Comparison of ENCODE assay signal across 17 cellular contexts in genomic region chr2:224156436-224156835, GRCh38.
DNase-seq lines count a peak whose midpoint lies in the region; ATAC-seq, FAIRE-seq and TF ChIP-seq lines count a peak whose summit lies in the region.
"Had no signal": no experiment of that assay in that cellular context is flagged by ENCODE, and none has a peak within 500 bp of the region (broad histone marks: within the 10 kb centered on the region; RNA-seq: fewer than 3 reads in every experiment).

No MANE protein-coding gene starts in this region.

- H3K4me1 ChIP-seq in astrocyte (ENCODE audit: insufficient read depth, low read length), result peaks cover 8% of the 10 kb centered on the region
- H3K4me1 ChIP-seq in mesendoderm (ENCODE audit: control insufficient read depth, low read depth, low read length), result peaks cover 16% of the 10 kb centered on the region

- no peak for DNase-seq in astrocyte (ENCODE audit: low read depth)
- peak in 28 of 42 donors; percentile 3 to 79 (median 30) for DNase-seq in head of caudate nucleus
- no peak for DNase-seq in mesendoderm
- DNase-seq in superior temporal gyrus (ENCODE audit: extremely low spot score), result peak; percentile 34
- DNase-seq in NCI-H1417 (lab: John Stamatoyannopoulos, UW), result no peak
- no peak for DNase-seq in central memory CD4-positive, alpha-beta T cell
- DNase-seq: CD8-positive, alpha-beta T cell; COR-L47; DMS153; DND-41; GDM1 had no signal

- no peaks in the 10 kb centered on the region for H3K9me3 ChIP-seq in astrocyte (ENCODE audit: insufficient read depth, low read depth, low read length)

- no peaks in the 10 kb centered on the region for H3K27me3 Mint-ChIP-seq in astrocyte (ENCODE audit: low read depth, unreplicated experiment)

- H3K4me2 ChIP-seq in astrocyte (ENCODE audit: low read length) (no peak overlapping the region), mesendoderm (ENCODE audit: low read length) (no peak overlapping the region)

- TF ChIP-seq CTCF in astrocyte (IDR thresholded peaks at IDR 0.05; ENCODE audit: insufficient read depth, low read depth, low read length), result no peak

- no peak overlapping the region for H3K4me3 Mint-ChIP-seq in astrocyte (ENCODE audit: unreplicated experiment)
- H3K4me3 Mint-ChIP-seq: CD14-positive monocyte; CD8-positive, alpha-beta T cell had no signal

- FAIRE-seq in astrocyte (lab: Jason Lieb, UNC), result no peak
- FAIRE-seq: D721Med, H54 had no signal

- H3K18ac ChIP-seq in mesendoderm (ENCODE audit: low read length), result no peak overlapping the region

- H3K27ac ChIP-seq in astrocyte (ENCODE audit: low read depth, low read length) (no peak overlapping the region), mesendoderm (ENCODE audit: low read depth, low read length) (no peak overlapping the region)
- H3K27ac ChIP-seq: GM23248 had no signal

- peak overlapping the region; percentile 58 for H2BK5ac ChIP-seq in mesendoderm (ENCODE audit: low read length)

- no peak overlapping the region for H4K5ac ChIP-seq in mesendoderm (ENCODE audit: low read length)

- H3K36me3 Mint-ChIP-seq in astrocyte (ENCODE audit: low read depth, unreplicated experiment), result no peaks in the 10 kb centered on the region
- H3K36me3 Mint-ChIP-seq: CD14-positive monocyte; CD8-positive, alpha-beta T cell had no signal

- ATAC-seq in GM21528 (IDR thresholded peaks at IDR 0.05; ENCODE audit: low FRiP score, unreplicated experiment), result no peak
- ATAC-seq: CD8-positive, alpha-beta T cell; HCT116 had no signal

- H2AFZ ChIP-seq in astrocyte (ENCODE audit: low read depth, low read length), result no peak overlapping the region
- H2AFZ ChIP-seq: GM23248 had no signal

- no peak overlapping the region for H2BK120ac ChIP-seq in mesendoderm (ENCODE audit: low read depth, low read length)

- H3K27me3 ChIP-seq in astrocyte (ENCODE audit: insufficient read depth, low read length) (no peaks in the 10 kb centered on the region), mesendoderm (ENCODE audit: insufficient read depth, low read length, poor library complexity) (no peaks in the 10 kb centered on the region)

- no peaks in the 10 kb centered on the region for H3K79me2 ChIP-seq in astrocyte (ENCODE audit: insufficient read depth, low read length)
- no peaks in the 10 kb centered on the region for H3K79me2 ChIP-seq in mesendoderm (ENCODE audit: control insufficient read depth, insufficient read depth, low read length)

- H3K23ac ChIP-seq in mesendoderm (ENCODE audit: low read length), result no peak overlapping the region

- H4K20me1 ChIP-seq in astrocyte (ENCODE audit: insufficient read depth, low read length), result no peaks in the 10 kb centered on the region

- intact Hi-C loops in head of caudate nucleus (cut with DNase I), result no loop called here

- H3K4me3 ChIP-seq in astrocyte (ENCODE audit: insufficient read depth, low read depth, low read length) (no peak overlapping the region), mesendoderm (ENCODE audit: low read length) (no peak overlapping the region)
- H3K4me3 ChIP-seq: GM23248 had no signal

- peak overlapping the region; percentile 20 for H2AK5ac ChIP-seq in mesendoderm (ENCODE audit: low read length)

- no peak overlapping the region for H2BK15ac ChIP-seq in mesendoderm (replicated peaks; ENCODE audit: low read depth)

- peak overlapping the region; percentile 58 for H3K4ac ChIP-seq in mesendoderm (ENCODE audit: low read depth, low read length)

- H3K79me1 ChIP-seq in mesendoderm (ENCODE audit: low read length), result no peaks in the 10 kb centered on the region

- peak overlapping the region; percentile 75 for H3K27ac Mint-ChIP-seq in astrocyte (ENCODE audit: unreplicated experiment)
- H3K27ac Mint-ChIP-seq: CD14-positive monocyte; CD8-positive, alpha-beta T cell had no signal

- no peak overlapping the region for H4K8ac ChIP-seq in mesendoderm (ENCODE audit: low read depth, low read length)

- WGBS in mesendoderm (ENCODE audit: extremely low coverage, insufficient coverage, low lambda C conversion rate), result no CpG with 5 or more reads among the region's 4 CpGs

- H3K9ac ChIP-seq in astrocyte (ENCODE audit: low read length) (no peak overlapping the region), mesendoderm (ENCODE audit: low read length) (no peak overlapping the region)
- H3K9ac ChIP-seq: GM23248 had no signal

- H3K4me1 Mint-ChIP-seq in astrocyte (ENCODE audit: low read depth, unreplicated experiment), result peaks cover 10% of the 10 kb centered on the region
- H3K4me1 Mint-ChIP-seq: CD14-positive monocyte had no signal

- H3K36me3 ChIP-seq in astrocyte (ENCODE audit: insufficient read depth, low read length), result no peaks in the 10 kb centered on the region
- H3K36me3 ChIP-seq in mesendoderm (ENCODE audit: control insufficient read depth, insufficient read depth, low read length), result no peaks in the 10 kb centered on the region

- H3K9me3 Mint-ChIP-seq in astrocyte (ENCODE audit: unreplicated experiment), result no peaks in the 10 kb centered on the region
- H3K9me3 Mint-ChIP-seq: CD8-positive, alpha-beta T cell had no signal

- H3K56ac ChIP-seq in mesendoderm (ENCODE audit: low read length), result no peak overlapping the region

Comparison
In these comparisons a context has a peak if more than half of its experiments do, and no peak if none do; other contexts are left out.
1. DNase-seq: peak in head of caudate nucleus (28 of 42) and superior temporal gyrus (single experiment); none in astrocyte (single experiment), mesendoderm (single experiment), NCI-H1417 (0 of 3) and central memory CD4-positive, alpha-beta T cell (single experiment).